ENCODE assay signal across 9 cellular contexts in the genomic region with DNA sequence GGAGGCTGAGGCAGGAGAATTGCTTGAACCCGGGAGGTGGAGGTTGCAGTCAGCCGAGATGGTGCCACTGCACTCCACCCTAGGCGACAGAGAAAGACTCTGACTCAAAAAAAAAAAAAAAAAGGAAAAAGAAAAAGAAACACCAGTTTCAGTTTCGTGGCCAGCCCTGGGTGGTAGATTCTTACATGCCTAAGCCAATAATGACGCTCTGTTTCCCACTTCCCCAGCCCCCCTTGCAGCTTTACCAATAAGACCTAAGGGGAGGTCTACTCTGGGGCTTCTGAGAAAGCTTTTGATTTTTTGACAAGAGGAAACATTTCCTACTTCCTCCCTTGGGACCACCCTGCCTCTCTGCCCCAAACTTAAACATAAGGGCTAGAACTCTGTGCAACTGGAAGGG.
DNase-seq lines count a peak whose midpoint lies in the region; ATAC-seq and TF ChIP-seq lines count a peak whose summit lies in the region.
"Had no signal": no experiment of that assay in that cellular context is flagged by ENCODE, and none has a peak within 500 bp of the region (broad histone marks: within the 10 kb centered on the region; RNA-seq: fewer than 3 reads in every experiment).

No MANE protein-coding gene starts in this region.

- H3K36me3 Mint-ChIP-seq in nephron progenitor cell (ENCODE audit: low read depth) = no peaks in the 10 kb centered on the region
- H3K36me3 Mint-ChIP-seq: brain had no signal

- H3K4me3 Mint-ChIP-seq in nephron progenitor cell = no peak overlapping the region

- H3K27me3 Mint-ChIP-seq in nephron progenitor cell (ENCODE audit: low read depth, poor library complexity) = peaks cover 4% of the 10 kb centered on the region
- H3K27me3 Mint-ChIP-seq: brain had no signal

- no peaks in the 10 kb centered on the region for H3K9me3 Mint-ChIP-seq in nephron progenitor cell
- H3K9me3 Mint-ChIP-seq: brain had no signal

- DNase-seq in GM12864 (ENCODE audit: low read depth) (peak; percentile 59), nephron progenitor cell (no peak), NCI-H69 (lab: John Stamatoyannopoulos, UW) (no peak), NCI-H526 (lab: John Stamatoyannopoulos, UW) (no peak)
- peak; percentile 14 for DNase-seq in activated CD8-positive, alpha-beta memory T cell treated with anti-CD3 and anti-CD28 coated beads, Interleukin-2, amount 50 U/mL, for 24 hours (ENCODE audit: extremely low read depth)

- H3K4me3 ChIP-seq in GM12864 (ENCODE audit: low read depth, low read length) = no peak overlapping the region

- H3K27ac Mint-ChIP-seq in nephron progenitor cell = peak overlapping the region; percentile 47
- H3K27ac Mint-ChIP-seq: brain had no signal

- ATAC-seq in HG03521 (IDR thresholded peaks at IDR 0.05; ENCODE audit: unreplicated experiment) (peak; percentile 54), GM21717 (IDR thresholded peaks at IDR 0.05; ENCODE audit: unreplicated experiment) (no peak), HG03108 (IDR thresholded peaks at IDR 0.05; ENCODE audit: unreplicated experiment) (no peak)

- peaks cover 34% of the 10 kb centered on the region for H3K4me1 Mint-ChIP-seq in nephron progenitor cell

- no peak for TF ChIP-seq CTCF in GM12864 (IDR thresholded peaks at IDR 0.05; ENCODE audit: low read depth, low read length, missing control alignments)
- TF ChIP-seq CTCF in nephron progenitor cell (IDR thresholded peaks at IDR 0.05) = no peak

Comparison
In these comparisons a context has a peak if more than half of its experiments do, and no peak if none do; other contexts are left out.
1. DNase-seq: peak in GM12864 (single experiment) and activated CD8-positive, alpha-beta memory T cell treated with anti-CD3 and anti-CD28 coated beads, Interleukin-2, amount 50 U/mL, for 24 hours (single experiment); none in nephron progenitor cell (single experiment), NCI-H69 (single experiment) and NCI-H526 (0 of 2).